ENCODE assay signal across 1 cellular context in genomic region chr3:43286886-43287301, GRCh38.
TF ChIP-seq lines count a peak whose summit lies in the region.

No MANE protein-coding gene starts in this region.

TF ChIP-seq in K562, 482 proteins besides CTCF, POLR2A, EP300 and RAD21 (continued from another document):
- TF ChIP-seq ZBTB40 (IDR thresholded peaks at IDR 0.05) (0 out of 2 replicates have a peak, but pooled peaks have one; percentile 28), ZBTB40 (CRISPR knock-in tag; IDR thresholded peaks at IDR 0.05) (no peak), SAP30 (IDR thresholded peaks at IDR 0.05; ENCODE audit: borderline replicate concordance, insufficient read depth, low read depth, low read length, poor library complexity, severe bottlenecking) (peak; percentile 8), POU5F1 (IDR thresholded peaks at IDR 0.05; ENCODE audit: borderline replicate concordance, low read depth, low read length, partially characterized antibody) (no peak), HMGN3 (IDR thresholded peaks at IDR 0.05; ENCODE audit: borderline replicate concordance, extremely low read depth, insufficient read length, low read depth, low read length) (peak; percentile 18), CCNT2 (IDR thresholded peaks at IDR 0.05; ENCODE audit: borderline replicate concordance, extremely low read depth, insufficient read length, low read depth, low read length) (peak; percentile 61), XRCC3 (IDR thresholded peaks at IDR 0.05) (no peak), ZNF639 (CRISPR knock-in tag; conservative IDR thresholded peaks at IDR 0.05 in 1 of 2, IDR thresholded peaks at IDR 0.05 in 1 of 2) (0 out of 4 replicates have a peak, but pooled peaks of 1 of the 2 experiments have one; percentile 8), PHF8 (IDR thresholded peaks at IDR 0.05; ENCODE audit: borderline replicate concordance, low read length) (no peak), ZBTB1 (CRISPR knock-in tag; IDR thresholded peaks at IDR 0.05; ENCODE audit: borderline replicate concordance, low read depth) (peak; percentile 84; the same call in 1 of the 2 replicates), ETV5 (CRISPR knock-in tag; IDR thresholded peaks at IDR 0.05; ENCODE audit: low read depth) (no peak), CREB1 (IDR thresholded peaks at IDR 0.05) (no peak), CREB1 (CRISPR knock-in tag; IDR thresholded peaks at IDR 0.05) (no peak), TOE1 (IDR thresholded peaks at IDR 0.05; ENCODE audit: borderline replicate concordance) (0 out of 2 replicates have a peak, but pooled peaks have one; percentile 21), TOE1 (CRISPR knock-in tag; IDR thresholded peaks at IDR 0.05; ENCODE audit: borderline replicate concordance, low read depth) (no peak), SMARCC2 (IDR thresholded peaks at IDR 0.05; ENCODE audit: low read depth) (no peak)
